Comparison of ENCODE assay signal across 8 cellular contexts in the genomic region with DNA sequence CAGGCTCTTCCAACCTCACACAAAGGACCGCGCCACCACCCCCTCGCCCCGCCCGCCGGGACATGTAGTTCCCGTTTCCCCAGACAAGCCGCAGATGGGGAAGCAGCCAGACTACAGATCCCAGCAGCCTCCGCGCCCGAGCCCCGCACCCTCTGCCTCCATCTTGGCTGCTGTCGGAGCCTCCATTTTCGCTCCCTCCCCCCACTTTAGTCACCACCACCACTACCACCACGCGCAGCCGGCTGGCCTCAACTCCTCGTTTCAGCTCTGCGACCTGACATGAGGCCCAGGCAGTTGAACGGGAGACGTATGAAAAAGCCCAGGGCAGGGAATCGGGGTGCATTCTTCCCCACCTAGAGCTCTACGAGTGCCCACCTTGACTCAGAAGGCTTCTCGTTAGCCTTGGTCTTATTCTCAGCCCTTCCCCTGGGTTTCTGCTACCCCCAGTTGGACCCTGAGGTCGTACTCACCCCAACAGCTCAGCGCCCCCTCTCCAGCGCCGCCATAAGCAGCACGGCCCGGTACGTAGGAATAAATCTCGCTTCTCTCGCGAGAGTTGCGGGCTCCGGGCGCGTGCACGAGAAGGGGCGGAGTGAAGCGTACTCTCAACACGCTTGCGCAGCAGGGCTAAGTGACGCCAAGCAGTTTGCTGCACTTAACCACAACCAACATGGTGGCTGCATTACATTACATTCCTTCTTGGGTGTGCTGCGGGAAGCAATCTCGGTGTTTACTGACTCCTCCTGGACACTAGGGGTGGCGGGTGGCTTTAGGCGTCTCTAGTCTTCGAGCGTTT. TPM values are rescaled to one million over a fixed set of nuclear protein-coding genes. Genes with fewer than 3 reads are reported as not detected.
A peak's percentile ranks its signal among the peaks of the same experiment; 100 is the strongest.
DNase-seq lines count a peak whose midpoint lies in the region; ATAC-seq and TF ChIP-seq lines count a peak whose summit lies in the region.

Gene CSDE1, minus strand, starts transcription at position 530 of the 796 bp plus-strand sequence. CDS start 18,094 bp downstream, outside the sequence.

- H2AFZ ChIP-seq in smooth muscle cell (ENCODE audit: low read depth) = peak within 1 kb of the TSS; percentile 91

- H3K79me2 ChIP-seq in smooth muscle cell (ENCODE audit: low read depth) = peaks cover 46% of the 10 kb centered on the region

- WGBS in smooth muscle cell (ENCODE audit: low lambda C conversion rate) = under 1% methylated on average over 50 of the region's 50 CpGs

- peaks cover 46% of the 10 kb centered on the region for H4K20me1 ChIP-seq in smooth muscle cell (ENCODE audit: low read depth)

- H3F3A ChIP-seq in smooth muscle cell (ENCODE audit: low read depth) = peaks cover 3% of the 10 kb centered on the region

- H3K36me3 Mint-ChIP-seq in WTC11 = peaks cover 15% of the 10 kb centered on the region

- H3K27me3 Mint-ChIP-seq in WTC11 (ENCODE audit: low read depth) = no peaks in the 10 kb centered on the region

- H3K9me3 ChIP-seq in smooth muscle cell (replicated peaks; ENCODE audit: low read depth) = no peaks in the 10 kb centered on the region

- peak within 1 kb of the TSS; percentile 100 for H3K27ac Mint-ChIP-seq in WTC11

- no peaks in the 10 kb centered on the region for H3K36me3 ChIP-seq in smooth muscle cell (ENCODE audit: low read depth)

- peak within 1 kb of the TSS; percentile 99 for H3K4me3 Mint-ChIP-seq in WTC11

- ATAC-seq in HG03196 (IDR thresholded peaks at IDR 0.05; ENCODE audit: unreplicated experiment) (peak; percentile 88), WTC11 (peak; percentile 87)

- CTCF ChIA-PET in WTC11 (lab: Charles Lee) = interaction anchor here (1.6 kb wide), 1 partner anchor 295 kb away, joined by 4 read pairs; no protein-coding TSS in a partner anchor

- peak; percentile 89 for TF ChIP-seq POLR2A in GM18951 (IDR thresholded peaks at IDR 0.05; ENCODE audit: extremely low read depth, insufficient read depth, insufficient read length)

- peak within 1 kb of the TSS; percentile 97 for H3K4me3 ChIP-seq in AG09309 (ENCODE audit: control insufficient read depth, low read depth, low read length)
- peak within 1 kb of the TSS; percentile 99 to 100 for H3K4me3 ChIP-seq in cardiac fibroblast (replicated peaks in 1 of 2; ENCODE audit: low read depth in 2 of 2, low read length in 2 of 2)
- peak within 1 kb of the TSS; percentile 83 for H3K4me3 ChIP-seq in smooth muscle cell

- in situ Hi-C loops in GM18951 (cut with MboI; ENCODE audit: low sequenced_read_pairs, unreplicated experiment) = no loop called here

- peak; percentile 97 for DNase-seq in AG09309 (ENCODE audit: low read depth)
- DNase-seq in NCI-H226 = peak; percentile 95
- DNase-seq in WTC11 (ENCODE audit: low spot score) = peak; percentile 98
- DNase-seq in cardiac fibroblast (ENCODE audit: low read depth in 2 of 2) = peak; percentile 99
- peak; percentile 93 for DNase-seq in iPS-NIHi11 (ENCODE audit: low spot score)
- DNase-seq in smooth muscle cell (lab: John Stamatoyannopoulos, UW; ENCODE audit: unreplicated experiment) = peak; percentile 78

- H3K4me2 ChIP-seq in smooth muscle cell = peak within 1 kb of the TSS; percentile 95

- H3K27me3 ChIP-seq in smooth muscle cell (ENCODE audit: low read depth) = no peaks in the 10 kb centered on the region

- H3K4me1 ChIP-seq in smooth muscle cell (ENCODE audit: low read depth) = peaks cover 30% of the 10 kb centered on the region

- peaks cover 48% of the 10 kb centered on the region for H3K4me1 Mint-ChIP-seq in WTC11

- H3K9me3 Mint-ChIP-seq in WTC11 = peaks cover 9% of the 10 kb centered on the region

- POLR2A ChIA-PET in WTC11 (lab: Charles Lee) = interaction anchor here (0.5 to 1.7 kb wide), 4 partner anchors 28 to 733 kb away, joined by 3 to 5 read pairs (median 4); partner anchors contain the start of gene NRAS

- H3K27ac ChIP-seq in smooth muscle cell (ENCODE audit: low read depth) = peak within 1 kb of the TSS; percentile 99

- TF ChIP-seq CTCF in AG09309 (IDR thresholded peaks at IDR 0.05; ENCODE audit: control insufficient read depth, insufficient read depth, low read depth, low read length, missing control alignments) = peak; percentile 54
- TF ChIP-seq CTCF in WTC11 (IDR thresholded peaks at IDR 0.05) = no peak
- TF ChIP-seq CTCF in cardiac fibroblast (IDR thresholded peaks at IDR 0.05; ENCODE audit: low read depth, low read length) = peak; percentile 37
- peak; percentile 39 for TF ChIP-seq CTCF in smooth muscle cell (IDR thresholded peaks at IDR 0.05; ENCODE audit: borderline replicate concordance, insufficient read depth, poor library complexity, severe bottlenecking)

- peak within 1 kb of the TSS; percentile 100 for H3K9ac ChIP-seq in smooth muscle cell (ENCODE audit: low read depth)

TF ChIP-seq in WTC11, 78 proteins besides CTCF, POLR2A, EP300 and RAD21 (continues in another document):
- TF ChIP-seq ZNF425 (CRISPR knock-in tag; conservative IDR thresholded peaks at IDR 0.05) (peak; percentile 68; the same call in 1 of the 2 replicates), ZNF219 (CRISPR knock-in tag; IDR thresholded peaks at IDR 0.05; ENCODE audit: borderline replicate concordance) (no peak), EMX1 (CRISPR knock-in tag; IDR thresholded peaks at IDR 0.05) (peak; percentile 65; the same call in 1 of the 2 replicates), ESRRA (CRISPR knock-in tag; IDR thresholded peaks at IDR 0.05; ENCODE audit: borderline replicate concordance) (0 out of 2 replicates have a peak, but pooled peaks have one; percentile 30), ZNF121 (CRISPR knock-in tag; IDR thresholded peaks at IDR 0.05) (no peak), CREM (CRISPR knock-in tag; IDR thresholded peaks at IDR 0.05) (peak; percentile 66; the same call in 1 of the 2 replicates), MAX (CRISPR knock-in tag; IDR thresholded peaks at IDR 0.05) (peak; percentile 70), TEAD4 (CRISPR knock-in tag; IDR thresholded peaks at IDR 0.05) (peak; percentile 66; the same call in 1 of the 2 replicates)
- TF ChIP-seq, protein P1, sequence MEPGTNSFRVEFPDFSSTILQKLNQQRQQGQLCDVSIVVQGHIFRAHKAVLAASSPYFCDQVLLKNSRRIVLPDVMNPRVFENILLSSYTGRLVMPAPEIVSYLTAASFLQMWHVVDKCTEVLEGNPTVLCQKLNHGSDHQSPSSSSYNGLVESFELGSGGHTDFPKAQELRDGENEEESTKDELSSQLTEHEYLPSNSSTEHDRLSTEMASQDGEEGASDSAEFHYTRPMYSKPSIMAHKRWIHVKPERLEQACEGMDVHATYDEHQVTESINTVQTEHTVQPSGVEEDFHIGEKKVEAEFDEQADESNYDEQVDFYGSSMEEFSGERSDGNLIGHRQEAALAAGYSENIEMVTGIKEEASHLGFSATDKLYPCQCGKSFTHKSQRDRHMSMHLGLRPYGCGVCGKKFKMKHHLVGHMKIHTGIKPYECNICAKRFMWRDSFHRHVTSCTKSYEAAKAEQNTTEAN (CRISPR knock-in tag; IDR thresholded peaks at IDR 0.05) = no peak; the same call in 1 of the 2 replicates
- TF ChIP-seq, protein P2, sequence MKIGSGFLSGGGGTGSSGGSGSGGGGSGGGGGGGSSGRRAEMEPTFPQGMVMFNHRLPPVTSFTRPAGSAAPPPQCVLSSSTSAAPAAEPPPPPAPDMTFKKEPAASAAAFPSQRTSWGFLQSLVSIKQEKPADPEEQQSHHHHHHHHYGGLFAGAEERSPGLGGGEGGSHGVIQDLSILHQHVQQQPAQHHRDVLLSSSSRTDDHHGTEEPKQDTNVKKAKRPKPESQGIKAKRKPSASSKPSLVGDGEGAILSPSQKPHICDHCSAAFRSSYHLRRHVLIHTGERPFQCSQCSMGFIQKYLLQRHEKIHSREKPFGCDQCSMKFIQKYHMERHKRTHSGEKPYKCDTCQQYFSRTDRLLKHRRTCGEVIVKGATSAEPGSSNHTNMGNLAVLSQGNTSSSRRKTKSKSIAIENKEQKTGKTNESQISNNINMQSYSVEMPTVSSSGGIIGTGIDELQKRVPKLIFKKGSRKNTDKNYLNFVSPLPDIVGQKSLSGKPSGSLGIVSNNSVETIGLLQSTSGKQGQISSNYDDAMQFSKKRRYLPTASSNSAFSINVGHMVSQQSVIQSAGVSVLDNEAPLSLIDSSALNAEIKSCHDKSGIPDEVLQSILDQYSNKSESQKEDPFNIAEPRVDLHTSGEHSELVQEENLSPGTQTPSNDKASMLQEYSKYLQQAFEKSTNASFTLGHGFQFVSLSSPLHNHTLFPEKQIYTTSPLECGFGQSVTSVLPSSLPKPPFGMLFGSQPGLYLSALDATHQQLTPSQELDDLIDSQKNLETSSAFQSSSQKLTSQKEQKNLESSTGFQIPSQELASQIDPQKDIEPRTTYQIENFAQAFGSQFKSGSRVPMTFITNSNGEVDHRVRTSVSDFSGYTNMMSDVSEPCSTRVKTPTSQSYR (CRISPR knock-in tag; IDR thresholded peaks at IDR 0.05) = no peak

RNA-seq across cellular contexts. Expression of gene CSDE1, which starts in this region (rescaled TPM):
- 587 to 595 TPM (median 591 TPM) in 3 replicates for total RNA-seq in WTC11 (2021)
- 768 and 827 TPM in 2 replicates for total RNA-seq in smooth muscle cell
- polyA plus RNA-seq in smooth muscle cell = 160 and 173 TPM in 2 replicates

Comparison
In these comparisons a context has a peak if more than half of its experiments do, and no peak if none do; other contexts are left out.
1. Peak in every context shown above with its lines: DNase-seq, ATAC-seq, H3K4me3 ChIP-seq and H3K27ac ChIP-seq.